Comparison of ENCODE assay signal across 8 cellular contexts in the genomic region with DNA sequence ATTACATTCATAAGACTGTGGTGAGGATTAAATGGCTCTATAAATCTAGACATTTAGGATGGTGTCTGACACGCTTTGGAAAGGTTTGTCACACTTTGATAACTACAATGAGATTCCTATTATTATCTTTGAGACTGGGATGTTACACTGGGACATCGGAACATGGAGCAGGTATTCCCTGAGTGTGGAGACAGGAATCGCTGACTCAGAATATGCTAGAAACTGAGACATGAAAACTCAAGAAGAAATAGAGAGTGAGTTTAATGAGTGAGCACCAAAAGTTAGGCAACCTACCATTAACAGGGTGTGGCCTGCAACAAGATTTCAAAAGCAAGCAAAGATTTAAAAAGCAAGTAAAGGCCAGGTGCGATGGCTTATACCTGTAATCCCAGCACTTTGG.
"Had no signal": no experiment of that assay in that cellular context is flagged by ENCODE, and none has a peak within 500 bp of the region (broad histone marks: within the 10 kb centered on the region; RNA-seq: fewer than 3 reads in every experiment).

No MANE protein-coding gene starts in this region.

- H3K9ac ChIP-seq: GM23248 had no signal

- H2AFZ ChIP-seq: GM23248 had no signal

- H3K9me3 ChIP-seq: HAP-1 had no signal

- H3K4me3 ChIP-seq: GM23248, HAP-1 had no signal

- H3K36me3 ChIP-seq: HAP-1 had no signal

- DNase-seq: GM23248, GOT3, H7, HFFc6, KG1 had no signal

- ATAC-seq: HCT116 had no signal

- H3K27ac ChIP-seq: GM23248, HL-60 had no signal
